Comparison of ENCODE assay signal across 8 cellular contexts in genomic region chr11:64240467-64241174, GRCh38. TPM values are rescaled to one million over a fixed set of nuclear protein-coding genes. Genes with fewer than 3 reads are reported as not detected.
DNase-seq lines count a peak whose midpoint lies in the region; ATAC-seq and TF ChIP-seq lines count a peak whose summit lies in the region.

TSS of gene FKBP2 (plus strand) at chr11:64241095. CDS start at chr11:64242388, 1,293 bp downstream.

- POLR2A ChIA-PET in SK-N-SH (lab: Yijun Ruan, JAX): interaction anchor here (0.6 to 12.4 kb wide), 10 partner anchors 8 to 151 kb away, joined by 3 to 112 read pairs (median 4); partner anchors contain the start of genes DNAJC4, ESRRA, NUDT22 and TRPT1

- no peaks in the 10 kb centered on the region for H3K9me2 ChIP-seq in SK-N-SH

- under 1% methylated on average over 34 of the region's 52 CpGs for WGBS in SK-N-SH (ENCODE audit: low lambda C conversion rate)

- H3K4me2 ChIP-seq in SK-N-SH: peak within 1 kb of the TSS; percentile 98

- peak within 1 kb of the TSS; percentile 63; the same call in 1 of the 2 replicates for H2AFZ ChIP-seq in SK-N-SH (ENCODE audit: low read depth)

- no peaks in the 10 kb centered on the region for H4K20me1 ChIP-seq in SK-N-SH (ENCODE audit: insufficient read depth)

- H3K9me3 ChIP-seq in SK-N-SH: no peaks in the 10 kb centered on the region

- peak within 1 kb of the TSS; percentile 84 for H3K9ac ChIP-seq in SK-N-SH

- H3F3A ChIP-seq in SK-N-SH (replicated peaks; ENCODE audit: insufficient read depth): peaks cover 28% of the 10 kb centered on the region

- H3K4me1 ChIP-seq in SK-N-SH (ENCODE audit: control insufficient read depth in 1 of 2, insufficient read depth in 2 of 2, low read depth in 1 of 2, low read length in 1 of 2): peaks cover 15 to 41% of the 10 kb centered on the region in 2 experiments; a peak in 2 of 4 replicates

- H3K27me3 ChIP-seq in GM06990 (replicated peaks; ENCODE audit: control insufficient read depth, insufficient read depth, low read length): no peaks in the 10 kb centered on the region
- H3K27me3 ChIP-seq in SK-N-SH (ENCODE audit: insufficient read depth): no peaks in the 10 kb centered on the region

- H3K27ac ChIP-seq in SK-N-SH (ENCODE audit: low read depth in 2 of 2, low read length in 1 of 2): peak within 1 kb of the TSS; percentile 94 to 98
- H3K27ac ChIP-seq in temporal lobe (ENCODE audit: low read depth, low read length): peak within 1 kb of the TSS; percentile 99

- TF ChIP-seq EP300 in SK-N-SH (IDR thresholded peaks at IDR 0.05; ENCODE audit: borderline replicate concordance in 1 of 2, low read depth in 1 of 2, low read length in 1 of 2): no peak

- peak within 1 kb of the TSS; percentile 89 for H3K4me3 ChIP-seq in GM06990 (replicated peaks; ENCODE audit: low read depth, low read length)
- H3K4me3 ChIP-seq in SK-N-SH (ENCODE audit: low read depth in 2 of 2, low read length in 1 of 2): peak within 1 kb of the TSS; percentile 78 to 92

- CTCF ChIA-PET in SK-N-SH (lab: Yijun Ruan, JAX): interaction anchor here (0.6 to 3.3 kb wide), 3 partner anchors 11 to 88 kb away, joined by 3 to 17 read pairs (median 3); partner anchors contain the start of gene PLCB3

- peak; percentile 49 for ATAC-seq in HG02571 (IDR thresholded peaks at IDR 0.05; ENCODE audit: unreplicated experiment)

- H3K79me2 ChIP-seq in SK-N-SH (ENCODE audit: insufficient read depth): peaks cover 43% of the 10 kb centered on the region

- no peak for TF ChIP-seq CTCF in GM06990 (IDR thresholded peaks at IDR 0.05; ENCODE audit: insufficient read depth, low read length, poor library complexity, severe bottlenecking)
- TF ChIP-seq CTCF in SK-N-SH (IDR thresholded peaks at IDR 0.05): no peak

- TF ChIP-seq RAD21 in SK-N-SH (IDR thresholded peaks at IDR 0.05; ENCODE audit: low read length): no peak

- DNase-seq in GM06990 (ENCODE audit: extremely low read depth, insufficient read length) (peak; percentile 99), NCI-H1048 (lab: John Stamatoyannopoulos, UW) (peak; percentile 87), SK-N-SH (peak; percentile 97), germinal center (ENCODE audit: low spot score) (peak; percentile 96), occipital lobe (lab: John Stamatoyannopoulos, UW) (peak; percentile 94)
- DNase-seq in activated naive CD4-positive, alpha-beta T cell treated with anti-CD3 and anti-CD28 coated beads, Interleukin-2, amount 50 U/mL, for 16 hours: peak; percentile 98

- peaks cover 14% of the 10 kb centered on the region for H3K36me3 ChIP-seq in GM06990 (ENCODE audit: control insufficient read depth, insufficient read depth, low read length)
- H3K36me3 ChIP-seq in SK-N-SH (replicated peaks in 1 of 2; ENCODE audit: control insufficient read depth in 1 of 2, insufficient read depth in 2 of 2, low read length in 1 of 2): peaks cover 10 to 32% of the 10 kb centered on the region in 2 experiments

TF ChIP-seq in SK-N-SH, 30 proteins besides CTCF, POLR2A, EP300 and RAD21:
- 0 out of 2 replicates have a peak, but pooled peaks have one; percentile 16 for TF ChIP-seq REST (IDR thresholded peaks at IDR 0.05; ENCODE audit: low read depth, low read length)
- no peak; the same call in none of the 2 replicates for TF ChIP-seq MAX (IDR thresholded peaks at IDR 0.05; ENCODE audit: low read depth)
- TF ChIP-seq USF2 (IDR thresholded peaks at IDR 0.05; ENCODE audit: borderline replicate concordance, low read depth, low read length): no peak
- TF ChIP-seq MXI1 (IDR thresholded peaks at IDR 0.05; ENCODE audit: low read depth, low read length): peak; percentile 54; the same call in 1 of the 2 replicates
- TF ChIP-seq RCOR1 (IDR thresholded peaks at IDR 0.05; ENCODE audit: low read length): no peak
- TF ChIP-seq NRF1 (IDR thresholded peaks at IDR 0.05; ENCODE audit: low read depth, low read length): peak; percentile 83
- TF ChIP-seq MEF2A (IDR thresholded peaks at IDR 0.05; ENCODE audit: borderline replicate concordance, low read depth): no peak
- TF ChIP-seq USF1 (IDR thresholded peaks at IDR 0.05; ENCODE audit: borderline replicate concordance, low read depth): no peak
- TF ChIP-seq FOXM1 (IDR thresholded peaks at IDR 0.05; ENCODE audit: low read depth): peak; percentile 84
- TF ChIP-seq CHD2 (IDR thresholded peaks at IDR 0.05; ENCODE audit: low read length, partially characterized antibody): peak; percentile 21
- TF ChIP-seq JUND (IDR thresholded peaks at IDR 0.05): peak; percentile 19; the same call in 1 of the 2 replicates
- TF ChIP-seq NFIC (IDR thresholded peaks at IDR 0.05; ENCODE audit: borderline replicate concordance): peak; percentile 36
- TF ChIP-seq ELF1 (IDR thresholded peaks at IDR 0.05): peak; percentile 74
- TF ChIP-seq FOXJ3 (CRISPR knock-in tag; IDR thresholded peaks at IDR 0.05): no peak
- TF ChIP-seq TCF12 (IDR thresholded peaks at IDR 0.05): no peak
- TF ChIP-seq YY1 (IDR thresholded peaks at IDR 0.05; ENCODE audit: low read depth): no peak
- TF ChIP-seq TAF1 (IDR thresholded peaks at IDR 0.05; ENCODE audit: borderline replicate concordance, low read depth, low read length): peak; percentile 91; the same call in 1 of the 2 replicates
- TF ChIP-seq SIN3A (IDR thresholded peaks at IDR 0.05; ENCODE audit: borderline replicate concordance, low read depth, low read length): peak; percentile 68; the same call in 1 of the 2 replicates
- peak; percentile 52; the same call in 1 of the 2 replicates for TF ChIP-seq RXRA (IDR thresholded peaks at IDR 0.05; ENCODE audit: borderline replicate concordance, low read depth)
- no peak for TF ChIP-seq FOSL2 (IDR thresholded peaks at IDR 0.05; ENCODE audit: borderline replicate concordance, low read depth)
- TF ChIP-seq GABPA (IDR thresholded peaks at IDR 0.05; ENCODE audit: low read depth): peak; percentile 89
- peak; percentile 86 for TF ChIP-seq POLR2AphosphoS5 (IDR thresholded peaks at IDR 0.05; ENCODE audit: low read depth, low read length)

RNA-seq across cellular contexts. Expression of gene FKBP2, which starts in this region (rescaled TPM):
- polyA plus RNA-seq in SK-N-SH (2012; rRNA removed): 84.8 and 127 TPM in 2 replicates
- 87.0 and 100 TPM in 2 replicates for polyA plus RNA-seq in SK-N-SH (2012; cell fraction: cytosol; rRNA removed)
- polyA plus RNA-seq in SK-N-SH (2012; cell fraction: nucleus; rRNA removed): 96.5 and 148 TPM in 2 replicates
- total RNA-seq in occipital lobe (17.5 TPM), temporal lobe (16.2 TPM)

Comparison
In these comparisons a context has a peak if more than half of its experiments do, and no peak if none do; other contexts are left out.
1. Peak in every context shown above with its lines: DNase-seq, ATAC-seq, H3K4me3 ChIP-seq and H3K27ac ChIP-seq.